1 cellular context compared by ENCODE assay signal in genomic region chr1:162279099-162279498, GRCh38.
TF ChIP-seq lines count a peak whose summit lies in the region.

No MANE protein-coding gene starts in this region.

TF ChIP-seq in GM23338, 12 proteins besides CTCF, POLR2A, EP300 and RAD21 (continued from another document):
- TF ChIP-seq ETS1 (IDR thresholded peaks at IDR 0.05) (no peak), ZNF114 (CRISPR knock-in tag; IDR thresholded peaks at IDR 0.05) (no peak), POLR2AphosphoS5 (IDR thresholded peaks at IDR 0.05; ENCODE audit: low read depth) (no peak), ZNF462 (CRISPR knock-in tag; IDR thresholded peaks at IDR 0.05) (no peak), EZH2phosphoT487 (IDR thresholded peaks at IDR 0.05; ENCODE audit: unreplicated experiment) (no peak), ZNF331 (CRISPR knock-in tag; IDR thresholded peaks at IDR 0.05; ENCODE audit: low read depth) (no peak), CREB1 (CRISPR knock-in tag; IDR thresholded peaks at IDR 0.05; ENCODE audit: low read depth) (no peak)
